In genomic region chr1:26184086-26184485, GRCh38 we compare ENCODE assay signal across 35 cellular contexts. TPM values are rescaled to one million over a fixed set of nuclear protein-coding genes. Genes with fewer than 3 reads are reported as not detected.
"Had no signal": no experiment of that assay in that cellular context is flagged by ENCODE, and none has a peak within 500 bp of the region (broad histone marks: within the 10 kb centered on the region; RNA-seq: fewer than 3 reads in every experiment).

No MANE protein-coding gene starts in this region.

- H3K4me1 Mint-ChIP-seq: activated CD4-positive, alpha-beta memory T cell treated with anti-CD3 and anti-CD28 coated beads, Interleukin-2, amount 10 ng/mL, durations not matched to agents 7 days and 5 days; activated CD4-positive, alpha-beta T cell treated with anti-CD3 and anti-CD28 coated beads, Interleukin-2, amount 10 ng/mL, durations not matched to agents 7 days and 5 days; activated CD8-positive, alpha-beta memory T cell treated with anti-CD3 and anti-CD28 coated beads, Interleukin-2, amount 10 ng/mL, durations not matched to agents 7 days and 5 days; activated naive CD8-positive, alpha-beta T cell treated with anti-CD3 and anti-CD28 coated beads for 36 hours; WTC11 had no signal

- H3K4me3 Mint-ChIP-seq: activated CD4-positive, alpha-beta memory T cell treated with anti-CD3 and anti-CD28 coated beads, Interleukin-2, amount 10 ng/mL, durations not matched to agents 7 days and 5 days; activated CD4-positive, alpha-beta T cell treated with anti-CD3 and anti-CD28 coated beads, Interleukin-2, amount 10 ng/mL, durations not matched to agents 7 days and 5 days; activated CD8-positive, alpha-beta memory T cell treated with anti-CD3 and anti-CD28 coated beads, Interleukin-2, amount 10 ng/mL, durations not matched to agents 7 days and 5 days; activated naive CD4-positive, alpha-beta T cell treated with anti-CD3 and anti-CD28 coated beads for 36 hours; activated naive CD4-positive, alpha-beta T cell treated with anti-CD3 and anti-CD28 coated beads, Interleukin-2, amount 50 U/mL, for 24 hours; activated naive CD8-positive, alpha-beta T cell treated with anti-CD3 and anti-CD28 coated beads for 36 hours; activated naive CD8-positive, alpha-beta T cell treated with anti-CD3 and anti-CD28 coated beads, Interleukin-2, amount 50 U/mL, for 24 hours; activated T-helper 1 cell treated with anti-CD3 and anti-CD28 coated beads, Interleukin-12 subunit alpha, Interleukin-12 subunit beta, Interleukin-2, Interleukin-4 antibody, amounts not matched to agents 30 ng/mL and 10 ng/mL and 1 ng/mL, durations not matched to agents 14 hours and 24 hours and 36 hours; effector memory CD8-positive, alpha-beta T cell; WTC11 had no signal

- H3K36me3 ChIP-seq: adrenal gland, gastroesophageal sphincter had no signal

- H3K27ac Mint-ChIP-seq: activated CD4-positive, alpha-beta memory T cell treated with anti-CD3 and anti-CD28 coated beads, Interleukin-2, amount 10 ng/mL, durations not matched to agents 7 days and 5 days; activated CD4-positive, alpha-beta T cell treated with anti-CD3 and anti-CD28 coated beads, Interleukin-2, amount 10 ng/mL, durations not matched to agents 7 days and 5 days; activated CD8-positive, alpha-beta memory T cell treated with anti-CD3 and anti-CD28 coated beads, Interleukin-2, amount 10 ng/mL, durations not matched to agents 7 days and 5 days; activated naive CD4-positive, alpha-beta T cell treated with anti-CD3 and anti-CD28 coated beads for 36 hours; activated naive CD4-positive, alpha-beta T cell treated with anti-CD3 and anti-CD28 coated beads, Interleukin-2, amount 50 U/mL, for 24 hours; activated naive CD8-positive, alpha-beta T cell treated with anti-CD3 and anti-CD28 coated beads for 36 hours; activated naive CD8-positive, alpha-beta T cell treated with anti-CD3 and anti-CD28 coated beads, Interleukin-2, amount 50 U/mL, for 24 hours; activated T-helper 1 cell treated with anti-CD3 and anti-CD28 coated beads, Interleukin-12 subunit alpha, Interleukin-12 subunit beta, Interleukin-2, Interleukin-4 antibody, amounts not matched to agents 30 ng/mL and 10 ng/mL and 1 ng/mL, durations not matched to agents 14 hours and 24 hours and 36 hours; activated T-helper 2 cell treated with anti-CD3 and anti-CD28 coated beads, Interferon-gamma antibody, Interleukin-2, Interleukin-4, amounts not matched to agents 10 μg/mL and 5 μg/mL and 100 μg/mL, durations not matched to agents 14 hours and 24 hours and 36 hours; effector memory CD8-positive, alpha-beta T cell; WTC11 had no signal

- H3K4me1 ChIP-seq: adrenal gland, body of pancreas, esophagus muscularis mucosa, foreskin keratinocyte, gastroesophageal sphincter had no signal

- H3K9me3 Mint-ChIP-seq: activated CD4-positive, alpha-beta memory T cell treated with anti-CD3 and anti-CD28 coated beads, Interleukin-2, amount 10 ng/mL, durations not matched to agents 7 days and 5 days; activated CD4-positive, alpha-beta T cell treated with anti-CD3 and anti-CD28 coated beads, Interleukin-2, amount 10 ng/mL, durations not matched to agents 7 days and 5 days; activated naive CD4-positive, alpha-beta T cell treated with anti-CD3 and anti-CD28 coated beads for 36 hours; activated naive CD4-positive, alpha-beta T cell treated with anti-CD3 and anti-CD28 coated beads, Interleukin-2, amount 50 U/mL, for 24 hours; activated naive CD8-positive, alpha-beta T cell treated with anti-CD3 and anti-CD28 coated beads for 36 hours; activated naive CD8-positive, alpha-beta T cell treated with anti-CD3 and anti-CD28 coated beads, Interleukin-2, amount 50 U/mL, for 24 hours; activated T-helper 1 cell treated with anti-CD3 and anti-CD28 coated beads, Interleukin-12 subunit alpha, Interleukin-12 subunit beta, Interleukin-2, Interleukin-4 antibody, amounts not matched to agents 30 ng/mL and 10 ng/mL and 1 ng/mL, durations not matched to agents 14 hours and 24 hours and 36 hours; activated T-helper 2 cell treated with anti-CD3 and anti-CD28 coated beads, Interferon-gamma antibody, Interleukin-2, Interleukin-4, amounts not matched to agents 10 μg/mL and 5 μg/mL and 100 μg/mL, durations not matched to agents 14 hours and 24 hours and 36 hours; effector memory CD8-positive, alpha-beta T cell; WTC11 had no signal

- H3K4me3 ChIP-seq: adrenal gland, body of pancreas, esophagus muscularis mucosa, gastroesophageal sphincter had no signal

- H3K27ac ChIP-seq: adrenal gland, body of pancreas, esophagus muscularis mucosa, foreskin keratinocyte, gastroesophageal sphincter had no signal

- ATAC-seq: activated CD8-positive, alpha-beta memory T cell treated with anti-CD3 and anti-CD28 coated beads, Interleukin-2, amount 10 ng/mL, durations not matched to agents 7 days and 5 days; activated naive CD8-positive, alpha-beta T cell treated with anti-CD3 and anti-CD28 coated beads, Interleukin-2, amount 50 U/mL, for 24 hours; body of pancreas; effector memory CD8-positive, alpha-beta T cell; foreskin keratinocyte; gastroesophageal sphincter; WTC11 had no signal

- DNase-seq: activated CD4-positive, alpha-beta memory T cell treated with anti-CD3 and anti-CD28 coated beads, Interleukin-2, amount 10 ng/mL, durations not matched to agents 7 days and 5 days; activated CD4-positive, alpha-beta T cell treated with anti-CD3 and anti-CD28 coated beads for 1 hour; activated CD4-positive, alpha-beta T cell treated with anti-CD3 and anti-CD28 coated beads for 4 hours; activated CD4-positive, alpha-beta T cell treated with anti-CD3 and anti-CD28 coated beads, Interleukin-2, amount 10 ng/mL, durations not matched to agents 7 days and 5 days; activated CD4-positive, alpha-beta T cell treated with anti-CD3 and anti-CD28 coated beads, Interleukin-2, amount 50 U/mL, for 4 hours; activated CD8-positive, alpha-beta memory T cell treated with anti-CD3 and anti-CD28 coated beads, Interleukin-2, amount 10 ng/mL, durations not matched to agents 7 days and 5 days; activated CD8-positive, alpha-beta memory T cell treated with anti-CD3 and anti-CD28 coated beads, Interleukin-2, amount 50 U/mL, for 4 hours; activated effector memory CD4-positive, alpha-beta T cell treated with anti-CD3 and anti-CD28 coated beads, Interleukin-2, amount 50 U/mL, for 16 hours; activated naive CD4-positive, alpha-beta T cell treated with anti-CD3 and anti-CD28 coated beads for 36 hours; activated naive CD8-positive, alpha-beta T cell treated with anti-CD3 and anti-CD28 coated beads for 36 hours; activated naive CD8-positive, alpha-beta T cell treated with anti-CD3 and anti-CD28 coated beads, Interleukin-2, amount 50 U/mL, for 24 hours; activated T-cell treated with anti-CD3 and anti-CD28 coated beads, Interleukin-2, amount 50 U/mL, for 1 hour; activated T-cell treated with anti-CD3 and anti-CD28 coated beads, Interleukin-2, amount 50 U/mL, for 48 hours; adrenal gland; amygdala; aorta; body of pancreas; caudate nucleus; cortex of kidney; dermis blood vessel endothelial cell; effector CD4-positive, alpha-beta T cell; effector memory CD8-positive, alpha-beta T cell; erythroblast; foreskin keratinocyte; T-helper 2 cell had no signal

- H3K36me3 Mint-ChIP-seq: activated CD8-positive, alpha-beta memory T cell treated with anti-CD3 and anti-CD28 coated beads, Interleukin-2, amount 10 ng/mL, durations not matched to agents 7 days and 5 days; activated naive CD4-positive, alpha-beta T cell treated with anti-CD3 and anti-CD28 coated beads, Interleukin-2, amount 50 U/mL, for 24 hours; activated naive CD8-positive, alpha-beta T cell treated with anti-CD3 and anti-CD28 coated beads for 36 hours had no signal

- H3K27me3 Mint-ChIP-seq: activated CD4-positive, alpha-beta memory T cell treated with anti-CD3 and anti-CD28 coated beads, Interleukin-2, amount 10 ng/mL, durations not matched to agents 7 days and 5 days; activated CD4-positive, alpha-beta T cell treated with anti-CD3 and anti-CD28 coated beads, Interleukin-2, amount 10 ng/mL, durations not matched to agents 7 days and 5 days; activated naive CD4-positive, alpha-beta T cell treated with anti-CD3 and anti-CD28 coated beads, Interleukin-2, amount 50 U/mL, for 24 hours; activated naive CD8-positive, alpha-beta T cell treated with anti-CD3 and anti-CD28 coated beads for 36 hours; activated naive CD8-positive, alpha-beta T cell treated with anti-CD3 and anti-CD28 coated beads, Interleukin-2, amount 50 U/mL, for 24 hours; effector memory CD8-positive, alpha-beta T cell had no signal

- H3K9me3 ChIP-seq: adrenal gland, body of pancreas, esophagus muscularis mucosa, gastroesophageal sphincter had no signal

- H3K27me3 ChIP-seq: adrenal gland, body of pancreas, esophagus muscularis mucosa, foreskin keratinocyte, gastroesophageal sphincter had no signal

RNA-seq across cellular contexts. Expression of gene CATSPER4, which starts 6.3 kb away (rescaled TPM):
- total RNA-seq: activated CD4-positive, alpha-beta memory T cell treated with anti-CD3 and anti-CD28 coated beads, Interleukin-2, amount 10 ng/mL, durations not matched to agents 7 days and 5 days; activated CD4-positive, alpha-beta T cell treated with anti-CD3 and anti-CD28 coated beads, Interleukin-2, amount 10 ng/mL, durations not matched to agents 7 days and 5 days; activated CD8-positive, alpha-beta memory T cell treated with anti-CD3 and anti-CD28 coated beads for 36 hours; activated naive CD4-positive, alpha-beta T cell treated with anti-CD3 and anti-CD28 coated beads for 36 hours; activated naive CD8-positive, alpha-beta T cell treated with anti-CD3 and anti-CD28 coated beads for 36 hours; activated T-helper 1 cell treated with anti-CD3 and anti-CD28 coated beads, Interleukin-12 subunit alpha, Interleukin-12 subunit beta, Interleukin-2, Interleukin-4 antibody, amounts not matched to agents 30 ng/mL and 10 ng/mL and 1 ng/mL, durations not matched to agents 14 hours and 24 hours and 36 hours; activated T-helper 2 cell treated with anti-CD3 and anti-CD28 coated beads, Interferon-gamma antibody, Interleukin-2, Interleukin-4, amounts not matched to agents 10 μg/mL and 5 μg/mL and 100 μg/mL, durations not matched to agents 14 hours and 24 hours and 36 hours; adrenal gland; aorta; body of pancreas; chondrocyte; dermis blood vessel endothelial cell; esophagus muscularis mucosa; foreskin keratinocyte; gastroesophageal sphincter; glomerular endothelial cell; T-helper 1 cell treated with Interleukin-12 subunit alpha and Interleukin-12 subunit beta and Interleukin-4 antibody, amounts not matched to agents 30 ng/mL and 1 ng/mL, for 36 hours had no signal
- polyA plus RNA-seq: adrenal gland, aorta, foreskin keratinocyte had no signal

RNA-seq across cellular contexts. Expression of gene CNKSR1, which starts 6.8 kb away (rescaled TPM):
- total RNA-seq: dermis blood vessel endothelial cell, glomerular endothelial cell had no signal

RNA-seq across cellular contexts. Expression of gene ZNF593OS, which starts 12.5 kb away (rescaled TPM):
- total RNA-seq: activated CD4-positive, alpha-beta memory T cell treated with anti-CD3 and anti-CD28 coated beads, Interleukin-2, amount 10 ng/mL, durations not matched to agents 7 days and 5 days; activated CD4-positive, alpha-beta T cell treated with anti-CD3 and anti-CD28 coated beads, Interleukin-2, amount 10 ng/mL, durations not matched to agents 7 days and 5 days; activated CD8-positive, alpha-beta memory T cell treated with anti-CD3 and anti-CD28 coated beads for 36 hours; activated CD8-positive, alpha-beta memory T cell treated with anti-CD3 and anti-CD28 coated beads, Interleukin-2, amount 10 ng/mL, durations not matched to agents 7 days and 5 days; activated naive CD4-positive, alpha-beta T cell treated with anti-CD3 and anti-CD28 coated beads for 36 hours; activated naive CD8-positive, alpha-beta T cell treated with anti-CD3 and anti-CD28 coated beads for 36 hours; activated T-helper 1 cell treated with anti-CD3 and anti-CD28 coated beads, Interleukin-12 subunit alpha, Interleukin-12 subunit beta, Interleukin-2, Interleukin-4 antibody, amounts not matched to agents 30 ng/mL and 10 ng/mL and 1 ng/mL, durations not matched to agents 14 hours and 24 hours and 36 hours; activated T-helper 2 cell treated with anti-CD3 and anti-CD28 coated beads, Interferon-gamma antibody, Interleukin-2, Interleukin-4, amounts not matched to agents 10 μg/mL and 5 μg/mL and 100 μg/mL, durations not matched to agents 14 hours and 24 hours and 36 hours; aorta; body of pancreas; chondrocyte; dermis blood vessel endothelial cell; esophagus muscularis mucosa; foreskin keratinocyte; gastroesophageal sphincter; glomerular endothelial cell; T-helper 1 cell treated with Interleukin-12 subunit alpha and Interleukin-12 subunit beta and Interleukin-4 antibody, amounts not matched to agents 30 ng/mL and 1 ng/mL, for 36 hours; WTC11 had no signal

RNA-seq across cellular contexts. Expression of gene C1orf232, which starts 15.3 kb away (rescaled TPM):
- total RNA-seq: activated CD4-positive, alpha-beta memory T cell treated with anti-CD3 and anti-CD28 coated beads, Interleukin-2, amount 10 ng/mL, durations not matched to agents 7 days and 5 days; activated CD4-positive, alpha-beta T cell treated with anti-CD3 and anti-CD28 coated beads, Interleukin-2, amount 10 ng/mL, durations not matched to agents 7 days and 5 days; activated CD8-positive, alpha-beta memory T cell treated with anti-CD3 and anti-CD28 coated beads for 36 hours; activated CD8-positive, alpha-beta memory T cell treated with anti-CD3 and anti-CD28 coated beads, Interleukin-2, amount 10 ng/mL, durations not matched to agents 7 days and 5 days; activated naive CD4-positive, alpha-beta T cell treated with anti-CD3 and anti-CD28 coated beads for 36 hours; activated naive CD8-positive, alpha-beta T cell treated with anti-CD3 and anti-CD28 coated beads for 36 hours; activated T-helper 1 cell treated with anti-CD3 and anti-CD28 coated beads, Interleukin-12 subunit alpha, Interleukin-12 subunit beta, Interleukin-2, Interleukin-4 antibody, amounts not matched to agents 30 ng/mL and 10 ng/mL and 1 ng/mL, durations not matched to agents 14 hours and 24 hours and 36 hours; activated T-helper 2 cell treated with anti-CD3 and anti-CD28 coated beads, Interferon-gamma antibody, Interleukin-2, Interleukin-4, amounts not matched to agents 10 μg/mL and 5 μg/mL and 100 μg/mL, durations not matched to agents 14 hours and 24 hours and 36 hours; adrenal gland; aorta; body of pancreas; chondrocyte; dermis blood vessel endothelial cell; esophagus muscularis mucosa; foreskin keratinocyte; gastroesophageal sphincter; glomerular endothelial cell; T-helper 1 cell treated with Interleukin-12 subunit alpha and Interleukin-12 subunit beta and Interleukin-4 antibody, amounts not matched to agents 30 ng/mL and 1 ng/mL, for 36 hours; WTC11 had no signal
- polyA plus RNA-seq: adrenal gland, aorta, foreskin keratinocyte had no signal
